9 cellular contexts compared by ENCODE assay signal in genomic region chr1:17606826-17607440, GRCh38.
DNase-seq lines count a peak whose midpoint lies in the region; ATAC-seq and TF ChIP-seq lines count a peak whose summit lies in the region.
"Had no signal": no experiment of that assay in that cellular context is flagged by ENCODE, and none has a peak within 500 bp of the region (broad histone marks: within the 10 kb centered on the region; RNA-seq: fewer than 3 reads in every experiment).

No MANE protein-coding gene starts in this region.

- H3K27ac ChIP-seq in OCI-LY3 (ENCODE audit: low read length) (no peak overlapping the region), right cardiac atrium (ENCODE audit: low read length) (no peak overlapping the region), sigmoid colon (peak overlapping the region; percentile 46 to 77 (median 68))

- no peaks in the 10 kb centered on the region for H3K79me2 ChIP-seq in OCI-LY3 (ENCODE audit: low read length)

- TF ChIP-seq CTCF in OCI-LY3 (IDR thresholded peaks at IDR 0.05; ENCODE audit: low read depth, low read length): peak; percentile 84
- TF ChIP-seq CTCF in sigmoid colon (IDR thresholded peaks at IDR 0.05): peak; percentile 92 to 95 (median 93)

- H3K4me2 ChIP-seq in OCI-LY3 (ENCODE audit: low read length): peak overlapping the region; percentile 30

- H3K9ac ChIP-seq in OCI-LY3 (ENCODE audit: low read length): no peak overlapping the region

- intact Hi-C loops in right cardiac atrium (cut with DNase I): loop anchor here (2.0 to 5.0 kb wide), 2 partner anchors 104 to 105 kb away; no protein-coding TSS in a partner anchor
- intact Hi-C loops in sigmoid colon (cut with DNase I): loop anchor here (1.0 to 5.0 kb wide), 3 partner anchors 105 to 185 kb away; no protein-coding TSS in a partner anchor

- H3K27me3 ChIP-seq in OCI-LY3 (ENCODE audit: low read depth, low read length) (no peaks in the 10 kb centered on the region), right cardiac atrium (ENCODE audit: control insufficient read depth, insufficient read depth) (no peaks in the 10 kb centered on the region), sigmoid colon (no peaks in the 10 kb centered on the region)

- no peak for TF ChIP-seq POLR2A in sigmoid colon (IDR thresholded peaks at IDR 0.05)

- H4K20me1 ChIP-seq in OCI-LY3 (ENCODE audit: insufficient read depth, low read length): no peaks in the 10 kb centered on the region

- ATAC-seq in right cardiac atrium (peak; percentile 43 to 51), GM18502 (IDR thresholded peaks at IDR 0.05; ENCODE audit: poor library complexity, unreplicated experiment) (no peak), HG03097 (IDR thresholded peaks at IDR 0.05; ENCODE audit: low FRiP score, unreplicated experiment) (no peak)
- ATAC-seq: T-helper 17 cell had no signal

- no peak for TF ChIP-seq EP300 in sigmoid colon (IDR thresholded peaks at IDR 0.05)

- DNase-seq in COLO829 (ENCODE audit: low spot score) (peak; percentile 44), HCEC 1CT (peak; percentile 54), amygdala (lab: John Stamatoyannopoulos, UW) (peak in 42 of 56 donors; percentile 9 to 80 (median 40)), right cardiac atrium (peak; percentile 77 to 91 (median 90)), sigmoid colon (peak; percentile 89)

- H2AFZ ChIP-seq in OCI-LY3 (ENCODE audit: low read depth, low read length): no peak overlapping the region

- H3K9me3 ChIP-seq in OCI-LY3 (ENCODE audit: insufficient read depth, low read length) (no peaks in the 10 kb centered on the region), right cardiac atrium (ENCODE audit: control insufficient read depth, low read length) (no peaks in the 10 kb centered on the region), sigmoid colon (no peaks in the 10 kb centered on the region)

- no peak overlapping the region for H3K4me3 ChIP-seq in OCI-LY3 (ENCODE audit: low read length)
- no peak overlapping the region for H3K4me3 ChIP-seq in right cardiac atrium (ENCODE audit: low read length)
- no peak overlapping the region for H3K4me3 ChIP-seq in sigmoid colon

- H3K4me1 ChIP-seq in OCI-LY3 (ENCODE audit: low read length) (peaks cover 3% of the 10 kb centered on the region; the same call in 1 of the 2 replicates), right cardiac atrium (ENCODE audit: control insufficient read depth, insufficient read depth, low read length) (peaks cover 2% of the 10 kb centered on the region), sigmoid colon (peaks cover 0 to 34% (median 20%) of the 10 kb centered on the region in 4 donors)

- WGBS in right cardiac atrium: 60% methylated on average over 14 of the region's 14 CpGs
- 49 to 59% methylated on average over 14 of the region's 14 CpGs for WGBS in sigmoid colon, 2 donors

- no peaks in the 10 kb centered on the region for H3K36me3 ChIP-seq in OCI-LY3 (replicated peaks; ENCODE audit: low read depth, low read length)
- peaks cover 0 to 22% (median 6%) of the 10 kb centered on the region in 4 donors for H3K36me3 ChIP-seq in sigmoid colon

Comparison
In these comparisons a context has a peak if more than half of its experiments do, and no peak if none do; other contexts are left out.
1. H3K27ac ChIP-seq: peak in sigmoid colon (4 of 4); none in OCI-LY3 (single experiment) and right cardiac atrium (single experiment).
2. ATAC-seq: peak in right cardiac atrium (2 of 2); none in GM18502 (single experiment) and HG03097 (single experiment).
3. Peak in every context shown above with its lines, with median percentiles within 50 percentile points of each other: DNase-seq.